In the genomic region with DNA sequence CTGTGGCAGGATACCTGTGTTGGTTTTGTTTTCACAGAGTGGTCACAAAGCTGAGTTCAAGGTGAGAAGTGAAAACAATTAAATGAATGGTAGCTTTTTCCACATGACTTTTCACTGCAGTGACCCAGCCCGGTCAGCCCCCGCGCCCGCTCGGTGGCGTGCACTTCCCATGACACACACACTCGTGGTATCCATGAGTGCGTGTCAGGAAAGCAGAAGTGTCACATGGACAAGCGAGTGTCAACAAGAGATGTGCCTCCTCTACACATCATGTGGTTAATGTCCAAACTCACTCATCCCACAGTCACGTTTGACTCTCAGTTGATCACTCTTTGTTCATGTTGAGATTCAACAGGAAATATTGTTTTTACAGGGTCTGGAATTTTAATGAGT, we compare ENCODE assay signal across 9 cellular contexts.
DNase-seq lines count a peak whose midpoint lies in the region; ATAC-seq and TF ChIP-seq lines count a peak whose summit lies in the region.
"Had no signal": no experiment of that assay in that cellular context is flagged by ENCODE, and none has a peak within 500 bp of the region (broad histone marks: within the 10 kb centered on the region; RNA-seq: fewer than 3 reads in every experiment).

No MANE protein-coding gene starts in this region.

- WGBS in mesenchymal stem cell: 98% methylated on average over 9 of the region's 10 CpGs

- H3K4me2 ChIP-seq in mesenchymal stem cell (ENCODE audit: low read length, poor library complexity, severe bottlenecking): peak overlapping the region; percentile 50
- H3K4me2 ChIP-seq: KMS-11 had no signal

- H2AFZ ChIP-seq in mesenchymal stem cell (ENCODE audit: low read depth, low read length): no peak overlapping the region

- no peaks in the 10 kb centered on the region for H3K9me3 ChIP-seq in mesenchymal stem cell (ENCODE audit: control insufficient read depth, low read length)

- no peak overlapping the region for H3K23ac ChIP-seq in mesenchymal stem cell (ENCODE audit: low read length in 2 of 2)

- no peak overlapping the region for H3K27ac ChIP-seq in mesenchymal stem cell (ENCODE audit: low read length, poor library complexity, severe bottlenecking)
- H3K27ac ChIP-seq: KMS-11 had no signal

- no peaks in the 10 kb centered on the region for H3K36me3 Mint-ChIP-seq in chondrocyte (ENCODE audit: low read depth)

- no peak overlapping the region for H2BK15ac ChIP-seq in mesenchymal stem cell (ENCODE audit: low read depth, poor library complexity, severe bottlenecking)

- H2BK5ac ChIP-seq in mesenchymal stem cell (ENCODE audit: low read depth, low read length, poor library complexity, severe bottlenecking): no peak overlapping the region

- no peak overlapping the region for H2BK120ac ChIP-seq in mesenchymal stem cell (ENCODE audit: low read depth, low read length)

- H3K4me1 ChIP-seq in mesenchymal stem cell (ENCODE audit: control insufficient read depth, insufficient read depth, low read depth, low read length): peaks cover 3% of the 10 kb centered on the region

- H3K4me3 Mint-ChIP-seq in chondrocyte (ENCODE audit: unreplicated experiment): no peak overlapping the region

- H2BK12ac ChIP-seq in mesenchymal stem cell (ENCODE audit: low read length in 2 of 2): no peak overlapping the region

- H4K91ac ChIP-seq in mesenchymal stem cell (ENCODE audit: low read length): peak overlapping the region; percentile 67

- no peaks in the 10 kb centered on the region for H3K79me1 ChIP-seq in mesenchymal stem cell (replicated peaks; ENCODE audit: low read length, poor library complexity, severe bottlenecking)

- H3K14ac ChIP-seq in mesenchymal stem cell (ENCODE audit: low read length in 2 of 2): no peak overlapping the region

- H3K27me3 Mint-ChIP-seq in chondrocyte (ENCODE audit: low read depth): no peaks in the 10 kb centered on the region

- no peak for TF ChIP-seq CTCF in chondrocyte (IDR thresholded peaks at IDR 0.05)

- no peaks in the 10 kb centered on the region for H3K4me1 Mint-ChIP-seq in chondrocyte (ENCODE audit: low read depth)

- no peak overlapping the region for H3K27ac Mint-ChIP-seq in chondrocyte (ENCODE audit: unreplicated experiment)

- ATAC-seq in GM18907 (IDR thresholded peaks at IDR 0.05; ENCODE audit: unreplicated experiment): peak; percentile 58
- ATAC-seq in HG02623 (IDR thresholded peaks at IDR 0.05; ENCODE audit: unreplicated experiment): peak; percentile 48

- H3K4ac ChIP-seq in mesenchymal stem cell (ENCODE audit: low read depth in 1 of 2, low read length in 2 of 2): no peak overlapping the region

- peak overlapping the region in 1 of 2 experiments; percentile 34 for H3K18ac ChIP-seq in mesenchymal stem cell (ENCODE audit: low read depth in 1 of 2, low read length in 2 of 2)

- H3K4me3 ChIP-seq in mesenchymal stem cell (ENCODE audit: insufficient read depth in 1 of 2, low read depth in 1 of 2, low read length in 2 of 2): peak overlapping the region in 1 of 2 experiments; percentile 31

- H3K9me3 Mint-ChIP-seq in chondrocyte (ENCODE audit: low read depth): no peaks in the 10 kb centered on the region

- DNase-seq in RPMI7951 (ENCODE audit: low read depth) (peak; percentile 60), mesenchymal stem cell (no peak), putamen (ENCODE audit: low spot score) (no peak), NCI-H1092 (lab: John Stamatoyannopoulos, UW) (no peak), amniotic stem cell (lab: John Stamatoyannopoulos, UW) (no peak), chondrocyte (ENCODE audit: low spot score) (no peak)

- no peaks in the 10 kb centered on the region for H3K36me3 ChIP-seq in mesenchymal stem cell (ENCODE audit: control insufficient read depth in 1 of 2, insufficient read depth in 2 of 2, low read depth in 1 of 2, low read length in 2 of 2)

- no peaks in the 10 kb centered on the region for H3K27me3 ChIP-seq in mesenchymal stem cell (ENCODE audit: control insufficient read depth in 1 of 2, insufficient read depth in 1 of 2, low read length in 2 of 2)

- H2AK5ac ChIP-seq in mesenchymal stem cell (ENCODE audit: low read length, severe bottlenecking): no peak overlapping the region

- no peak overlapping the region for H4K8ac ChIP-seq in mesenchymal stem cell (ENCODE audit: low read length)

- H3K9ac ChIP-seq in mesenchymal stem cell (ENCODE audit: low read length): no peak overlapping the region
- H3K9ac ChIP-seq: KMS-11 had no signal
